In genomic region chr17:37225458-37225857, GRCh38 we compare ENCODE assay signal across 16 cellular contexts.
DNase-seq lines count a peak whose midpoint lies in the region.
"Had no signal": no experiment of that assay in that cellular context is flagged by ENCODE, and none has a peak within 500 bp of the region (broad histone marks: within the 10 kb centered on the region; RNA-seq: fewer than 3 reads in every experiment).

No MANE protein-coding gene starts in this region.

- WGBS in ectodermal cell, 2 experiments, result 1 to 3% methylated on average over 4 of the region's 4 CpGs

- H3K27ac ChIP-seq in HUES48 (ENCODE audit: low read depth, low read length) (peak overlapping the region; percentile 86), ectodermal cell (ENCODE audit: insufficient read depth, low read depth, low read length, poor library complexity, severe bottlenecking) (peak overlapping the region; percentile 71)
- H3K27ac ChIP-seq: SK-N-MC had no signal

- DNase-seq in Ammon's horn (ENCODE audit: low spot score) (peak; percentile 11), iPS-NIHi11 (ENCODE audit: low spot score) (peak; percentile 8), activated gamma-delta T cell treated with Interleukin-2 at 50 U/mL for 16 hours (no peak), COR-L47 (lab: John Stamatoyannopoulos, UW) (no peak), HAP-1 (ENCODE audit: low spot score in 2 of 2) (no peak)
- no peak for DNase-seq in activated effector memory CD4-positive, alpha-beta T cell treated with Interleukin-2 at 50 U/mL for 16 hours
- DNase-seq: Caco-2, HCEC 1CT, NCI-H1048, NCI-H146, NCI-H2107, NCI-H446, NCI-H748 treated with DMSO at 0.1 percent for 48 hours had no signal

- in situ Hi-C loops in HAP-1 (cut with MboI; ENCODE audit: low sequenced_read_pairs), result loop anchor here (25.0 kb wide), 1 partner anchor 613 kb away; the partner anchor contains the start of gene MRM1

- H3K9ac ChIP-seq in HUES48 (ENCODE audit: low read depth, low read length), result 0 out of 2 replicates have a peak overlapping the region, but pooled peaks have one; percentile 7

- H3K27me3 ChIP-seq in HUES48 (ENCODE audit: control insufficient read depth, insufficient read depth, low read length) (no peaks in the 10 kb centered on the region), ectodermal cell (ENCODE audit: control insufficient read depth, insufficient read depth, low read length, poor library complexity, severe bottlenecking) (no peaks in the 10 kb centered on the region), HAP-1 (ENCODE audit: low read depth) (no peaks in the 10 kb centered on the region)

- H3K9me3 ChIP-seq in HUES48 (ENCODE audit: control insufficient read depth, insufficient read depth, low read length) (no peaks in the 10 kb centered on the region), ectodermal cell (ENCODE audit: control insufficient read depth, low read length) (no peaks in the 10 kb centered on the region), HAP-1 (no peaks in the 10 kb centered on the region)
- H3K9me3 ChIP-seq: Caco-2 had no signal

- H3K4me1 ChIP-seq in HUES48 (ENCODE audit: control insufficient read depth, insufficient read depth, low read length), result peaks cover 25% of the 10 kb centered on the region
- H3K4me1 ChIP-seq in ectodermal cell (ENCODE audit: control insufficient read depth, insufficient read depth, low read length), result peaks cover 19% of the 10 kb centered on the region
- H3K4me1 ChIP-seq in HAP-1, result peaks cover 19% of the 10 kb centered on the region
- H3K4me1 ChIP-seq: Caco-2 had no signal

- H3K4me3 ChIP-seq in HUES48 (ENCODE audit: low read depth, low read length), result 0 out of 2 replicates have a peak overlapping the region, but pooled peaks have one; percentile 0
- no peak overlapping the region for H3K4me3 ChIP-seq in ectodermal cell (ENCODE audit: insufficient read depth, low read depth, low read length)
- H3K4me3 ChIP-seq in HAP-1, result no peak overlapping the region
- H3K4me3 ChIP-seq: SK-N-MC had no signal

- H3K36me3 ChIP-seq in HUES48 (ENCODE audit: control insufficient read depth, insufficient read depth, low read length), result peaks cover 50% of the 10 kb centered on the region
- peaks cover 6% of the 10 kb centered on the region for H3K36me3 ChIP-seq in ectodermal cell (ENCODE audit: control insufficient read depth, insufficient read depth, low read length)
- peaks cover 41% of the 10 kb centered on the region for H3K36me3 ChIP-seq in HAP-1 (replicated peaks)

Comparison
In these comparisons a context has a peak if more than half of its experiments do, and no peak if none do; other contexts are left out.
1. DNase-seq: peak in Ammon's horn (single experiment) and iPS-NIHi11 (single experiment); none in activated gamma-delta T cell treated with Interleukin-2 at 50 U/mL for 16 hours (single experiment), COR-L47 (single experiment), HAP-1 (0 of 2) and activated effector memory CD4-positive, alpha-beta T cell treated with Interleukin-2 at 50 U/mL for 16 hours (single experiment).